Comparison of ENCODE assay signal across 8 cellular contexts in the genomic region with DNA sequence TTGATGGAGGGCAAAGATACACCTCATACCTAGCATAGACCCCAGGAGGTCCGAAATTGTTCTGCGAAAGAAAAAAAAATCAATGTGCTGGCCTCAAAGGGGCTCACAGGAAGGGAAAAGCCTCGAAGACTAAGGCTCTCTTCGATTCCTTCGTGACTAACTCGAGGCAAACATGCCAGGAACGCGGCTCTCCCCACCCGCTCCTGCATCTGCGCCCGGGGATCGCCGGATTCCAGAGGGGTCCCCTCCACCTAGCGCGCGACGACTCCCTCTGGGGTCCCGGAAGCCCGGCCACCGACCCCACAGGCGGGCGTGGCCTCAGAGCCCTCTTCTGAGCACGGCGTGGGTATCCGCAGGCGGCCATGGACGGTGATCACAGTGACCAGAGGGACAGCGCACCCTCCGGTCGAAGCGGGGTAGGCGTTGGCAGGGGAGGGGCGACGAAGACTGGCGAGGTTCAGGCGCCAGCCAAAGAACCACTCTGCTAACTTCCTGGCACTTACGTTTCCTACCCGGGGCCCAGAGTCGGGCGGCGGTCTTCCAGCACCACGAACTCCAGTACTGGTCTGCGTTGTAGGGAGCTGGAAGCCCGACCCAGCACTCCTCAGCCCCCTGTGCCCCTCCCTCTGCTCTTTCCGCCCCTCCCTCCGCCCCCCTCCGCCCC. TPM values are rescaled to one million over a fixed set of nuclear protein-coding genes. Genes with fewer than 3 reads are reported as not detected.
DNase-seq lines count a peak whose midpoint lies in the region; ATAC-seq and TF ChIP-seq lines count a peak whose summit lies in the region.

No MANE protein-coding gene starts in this region.

- H3K4me1 ChIP-seq in HUES48 (ENCODE audit: control insufficient read depth, insufficient read depth, low read length) (peaks cover 8% of the 10 kb centered on the region), liver (ENCODE audit: control insufficient read depth in 4 of 4, insufficient read depth in 4 of 4, low read length in 3 of 4) (peaks cover 11 to 24% (median 16%) of the 10 kb centered on the region in 4 donors), stomach smooth muscle (ENCODE audit: control insufficient read depth, insufficient read depth, low read length) (peaks cover 23% of the 10 kb centered on the region)

- peaks cover 25% of the 10 kb centered on the region for H3K36me3 ChIP-seq in HUES48 (ENCODE audit: control insufficient read depth, insufficient read depth, low read length)
- peaks cover 0 to 5% (median 1%) of the 10 kb centered on the region in 4 donors for H3K36me3 ChIP-seq in liver (ENCODE audit: control insufficient read depth in 4 of 4, insufficient read depth in 3 of 4, low read depth in 1 of 4, low read length in 3 of 4)
- no peaks in the 10 kb centered on the region for H3K36me3 ChIP-seq in stomach smooth muscle (ENCODE audit: control insufficient read depth in 2 of 2, insufficient read depth in 2 of 2, low read length in 2 of 2)

- no peak for TF ChIP-seq RAD21 in liver (IDR thresholded peaks at IDR 0.05)

- H3K4me1 Mint-ChIP-seq in activated CD4-positive, alpha-beta T cell treated with anti-CD3 and anti-CD28 coated beads, Interleukin-2, amount 10 ng/mL, durations not matched to agents 7 days and 5 days: peaks cover 41% of the 10 kb centered on the region

- peak overlapping the region; percentile 88 for H3K4me3 Mint-ChIP-seq in activated CD4-positive, alpha-beta T cell treated with anti-CD3 and anti-CD28 coated beads, Interleukin-2, amount 10 ng/mL, durations not matched to agents 7 days and 5 days

- peak overlapping the region; percentile 99 for H3K27ac ChIP-seq in HUES48 (ENCODE audit: low read depth, low read length)
- H3K27ac ChIP-seq in liver (ENCODE audit: low read depth in 1 of 2, low read length in 2 of 2): peak overlapping the region; percentile 97 to 98
- peak overlapping the region; percentile 93 for H3K27ac ChIP-seq in stomach smooth muscle (ENCODE audit: low read length)

- H3K4me3 ChIP-seq in HUES48 (ENCODE audit: low read depth, low read length) (peak overlapping the region; percentile 89), liver (ENCODE audit: low read depth in 1 of 3, low read length in 3 of 3) (peak overlapping the region; percentile 72 to 96 (median 89)), stomach smooth muscle (ENCODE audit: low read length in 2 of 2) (peak overlapping the region; percentile 87 to 88)

- H3K36me3 Mint-ChIP-seq in activated CD4-positive, alpha-beta T cell treated with anti-CD3 and anti-CD28 coated beads, Interleukin-2, amount 10 ng/mL, durations not matched to agents 7 days and 5 days (ENCODE audit: low read depth): peaks cover 35% of the 10 kb centered on the region

- peak; percentile 46 for ATAC-seq in GM21717 (IDR thresholded peaks at IDR 0.05; ENCODE audit: unreplicated experiment)

- under 1% methylated on average over 47 of the region's 47 CpGs for WGBS in liver

- no peaks in the 10 kb centered on the region for H3K27me3 Mint-ChIP-seq in activated CD4-positive, alpha-beta T cell treated with anti-CD3 and anti-CD28 coated beads, Interleukin-2, amount 10 ng/mL, durations not matched to agents 7 days and 5 days

- peak overlapping the region; percentile 88 for H3K9ac ChIP-seq in HUES48 (ENCODE audit: low read depth, low read length)
- H3K9ac ChIP-seq in liver (ENCODE audit: low read depth in 1 of 2, low read length in 2 of 2): peak overlapping the region; percentile 63 to 89
- peak overlapping the region; percentile 89 to 94 for H3K9ac ChIP-seq in stomach smooth muscle (ENCODE audit: low read length in 2 of 2)

- POLR2A ChIA-PET in activated CD4-positive, alpha-beta T cell treated with anti-CD3 and anti-CD28 coated beads, Interleukin-2, amount 10 ng/mL, durations not matched to agents 7 days and 5 days (lab: Charles Lee): interaction anchor here (0.9 to 1.6 kb wide), 3 partner anchors 10 to 201 kb away, joined by 3 to 4 read pairs (median 4); a partner anchor contains a TSS

- peak overlapping the region; percentile 94 for H3K27ac Mint-ChIP-seq in activated CD4-positive, alpha-beta T cell treated with anti-CD3 and anti-CD28 coated beads, Interleukin-2, amount 10 ng/mL, durations not matched to agents 7 days and 5 days

- TF ChIP-seq POLR2A in Raji (IDR thresholded peaks at IDR 0.05; ENCODE audit: insufficient read depth, low read depth, low read length): peak; percentile 86

- no peaks in the 10 kb centered on the region for H3K9me3 ChIP-seq in HUES48 (ENCODE audit: control insufficient read depth, insufficient read depth, low read length)
- H3K9me3 ChIP-seq in liver (ENCODE audit: control insufficient read depth in 4 of 4, low read length in 3 of 4): no peaks in the 10 kb centered on the region
- H3K9me3 ChIP-seq in stomach smooth muscle (ENCODE audit: control insufficient read depth in 2 of 2, low read length in 2 of 2): no peaks in the 10 kb centered on the region

- H3K27me3 ChIP-seq in HUES48 (ENCODE audit: control insufficient read depth, insufficient read depth, low read length) (no peaks in the 10 kb centered on the region), liver (ENCODE audit: control insufficient read depth in 4 of 4, insufficient read depth in 4 of 4, low read length in 3 of 4) (no peaks in the 10 kb centered on the region), stomach smooth muscle (ENCODE audit: control insufficient read depth in 1 of 2, insufficient read depth in 2 of 2, low read length in 2 of 2) (no peaks in the 10 kb centered on the region)

- CTCF ChIA-PET in activated CD4-positive, alpha-beta T cell treated with anti-CD3 and anti-CD28 coated beads, Interleukin-2, amount 10 ng/mL, durations not matched to agents 7 days and 5 days (lab: Charles Lee): interaction anchor here (1.0 to 2.3 kb wide), 3 partner anchors 9 to 42 kb away, joined by 3 to 9 read pairs (median 5); no protein-coding TSS in a partner anchor

- H3K9me3 Mint-ChIP-seq in activated CD4-positive, alpha-beta T cell treated with anti-CD3 and anti-CD28 coated beads, Interleukin-2, amount 10 ng/mL, durations not matched to agents 7 days and 5 days: no peaks in the 10 kb centered on the region

- no peak for DNase-seq in activated CD4-positive, alpha-beta T cell treated with anti-CD3 and anti-CD28 coated beads, Interleukin-2, amount 10 ng/mL, durations not matched to agents 7 days and 5 days
- no peak for DNase-seq in activated CD4-positive, alpha-beta T cell treated with anti-CD3 and anti-CD28 coated beads, Interleukin-2, amount 50 U/mL, for 1 hour
- peak; percentile 80 for DNase-seq in dedifferentiated amniotic fluid mesenchymal stem cell (ENCODE audit: extremely low spot score)

- peak; percentile 23 for TF ChIP-seq CTCF in liver (IDR thresholded peaks at IDR 0.05; ENCODE audit: low read depth, low read length, missing input control)

TF ChIP-seq in liver, 16 proteins besides CTCF, POLR2A, EP300 and RAD21 (continues in another document):
- peak in 1 of 2 donors; percentile 2 for TF ChIP-seq JUND (IDR thresholded peaks at IDR 0.05)
- TF ChIP-seq FOXA2 (IDR thresholded peaks at IDR 0.05): no peak
- TF ChIP-seq, protein P1, sequence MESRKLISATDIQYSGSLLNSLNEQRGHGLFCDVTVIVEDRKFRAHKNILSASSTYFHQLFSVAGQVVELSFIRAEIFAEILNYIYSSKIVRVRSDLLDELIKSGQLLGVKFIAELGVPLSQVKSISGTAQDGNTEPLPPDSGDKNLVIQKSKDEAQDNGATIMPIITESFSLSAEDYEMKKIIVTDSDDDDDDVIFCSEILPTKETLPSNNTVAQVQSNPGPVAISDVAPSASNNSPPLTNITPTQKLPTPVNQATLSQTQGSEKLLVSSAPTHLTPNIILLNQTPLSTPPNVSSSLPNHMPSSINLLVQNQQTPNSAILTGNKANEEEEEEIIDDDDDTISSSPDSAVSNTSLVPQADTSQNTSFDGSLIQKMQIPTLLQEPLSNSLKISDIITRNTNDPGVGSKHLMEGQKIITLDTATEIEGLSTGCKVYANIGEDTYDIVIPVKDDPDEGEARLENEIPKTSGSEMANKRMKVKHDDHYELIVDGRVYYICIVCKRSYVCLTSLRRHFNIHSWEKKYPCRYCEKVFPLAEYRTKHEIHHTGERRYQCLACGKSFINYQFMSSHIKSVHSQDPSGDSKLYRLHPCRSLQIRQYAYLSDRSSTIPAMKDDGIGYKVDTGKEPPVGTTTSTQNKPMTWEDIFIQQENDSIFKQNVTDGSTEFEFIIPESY (IDR thresholded peaks at IDR 0.05): no peak
- no peak for TF ChIP-seq FOXA1 (IDR thresholded peaks at IDR 0.05)
- peak; percentile 60 to 74 for TF ChIP-seq RXRA (IDR thresholded peaks at IDR 0.05)
- no peak for TF ChIP-seq NR2F2 (IDR thresholded peaks at IDR 0.05)
- TF ChIP-seq GABPA (IDR thresholded peaks at IDR 0.05 in 1 of 2, conservative IDR thresholded peaks at IDR 0.05 in 1 of 2): no peak
- no peak for TF ChIP-seq EGR1 (IDR thresholded peaks at IDR 0.05; ENCODE audit: low read depth in 2 of 2)
- peak; percentile 78 for TF ChIP-seq TAF1 (conservative IDR thresholded peaks at IDR 0.05)
- no peak for TF ChIP-seq HNF4G (IDR thresholded peaks at IDR 0.05)
- TF ChIP-seq, protein P2, sequence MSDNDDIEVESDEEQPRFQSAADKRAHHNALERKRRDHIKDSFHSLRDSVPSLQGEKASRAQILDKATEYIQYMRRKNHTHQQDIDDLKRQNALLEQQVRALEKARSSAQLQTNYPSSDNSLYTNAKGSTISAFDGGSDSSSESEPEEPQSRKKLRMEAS (IDR thresholded peaks at IDR 0.05): no peak
- TF ChIP-seq, protein P3, sequence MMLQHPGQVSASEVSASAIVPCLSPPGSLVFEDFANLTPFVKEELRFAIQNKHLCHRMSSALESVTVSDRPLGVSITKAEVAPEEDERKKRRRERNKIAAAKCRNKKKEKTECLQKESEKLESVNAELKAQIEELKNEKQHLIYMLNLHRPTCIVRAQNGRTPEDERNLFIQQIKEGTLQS (IDR thresholded peaks at IDR 0.05): no peak

RNA-seq across cellular contexts. Expression of a gene that starts 0.5 kb away (rescaled TPM):
- 10 to 100 TPM; 86.1 to 94.9 TPM for total RNA-seq in activated CD4-positive, alpha-beta T cell treated with anti-CD3 and anti-CD28 coated beads, Interleukin-2, amount 10 ng/mL, durations not matched to agents 7 days and 5 days
- total RNA-seq in liver: 10 to 100 TPM; 39.5 to 49.9 TPM
- 10 to 100 TPM; 23.5 to 39.7 TPM for polyA plus RNA-seq in liver
